Comparison of ENCODE assay signal across 8 cellular contexts in genomic region chr17:81821603-81822311, GRCh38. TPM values are rescaled to one million over a fixed set of nuclear protein-coding genes. Genes with fewer than 3 reads are reported as not detected.
A peak's percentile ranks its signal among the peaks of the same experiment; 100 is the strongest.
DNase-seq lines count a peak whose midpoint lies in the region; ATAC-seq and TF ChIP-seq lines count a peak whose summit lies in the region.

No MANE protein-coding gene starts in this region.

- peak; percentile 24 to 32 for DNase-seq in NOMO-1 (lab: John Stamatoyannopoulos, UW; ENCODE audit: unreplicated experiment in 2 of 2)
- no peak for DNase-seq in NOMO-1 treated with dmso at 0.1 percent for 144 hours (lab: John Stamatoyannopoulos, UW; ENCODE audit: unreplicated experiment)
- DNase-seq in NCI-H2107 (lab: John Stamatoyannopoulos, UW) = peak; percentile 66
- peak; percentile 44 for DNase-seq in activated CD4-positive, alpha-beta memory T cell treated with anti-CD3 and anti-CD28 coated beads for 36 hours
- DNase-seq in cardiac septum (ENCODE audit: low spot score) = peak; percentile 87
- DNase-seq in retinal pigment epithelial cell (ENCODE audit: low read depth) = no peak
- no peak for DNase-seq in activated gamma-delta T cell treated with Interleukin-2 at 50 U/mL for 16 hours

- H3K4me1 Mint-ChIP-seq in activated CD4-positive, alpha-beta memory T cell treated with anti-CD3 and anti-CD28 coated beads for 36 hours (ENCODE audit: low read depth) = peaks cover 4% of the 10 kb centered on the region

- peaks cover 5% of the 10 kb centered on the region for H3K36me3 Mint-ChIP-seq in activated CD4-positive, alpha-beta memory T cell treated with anti-CD3 and anti-CD28 coated beads for 36 hours

- no peak overlapping the region for H3K4me3 ChIP-seq in retinal pigment epithelial cell (ENCODE audit: low read length)

- intact Hi-C loops in activated CD4-positive, alpha-beta memory T cell treated with anti-CD3 and anti-CD28 coated beads for 36 hours (cut with micrococcal nuclease) = no loop called here
- intact Hi-C loops in cardiac septum (cut with DNase I) = no loop called here

- no peak overlapping the region for H3K27ac Mint-ChIP-seq in activated CD4-positive, alpha-beta memory T cell treated with anti-CD3 and anti-CD28 coated beads for 36 hours

- POLR2A ChIA-PET in activated CD4-positive, alpha-beta memory T cell treated with anti-CD3 and anti-CD28 coated beads for 36 hours (lab: Charles Lee) = no interaction called here

- CTCF ChIA-PET in activated CD4-positive, alpha-beta memory T cell treated with anti-CD3 and anti-CD28 coated beads for 36 hours (lab: Charles Lee) = no interaction called here

- no peaks in the 10 kb centered on the region for H3K9me3 Mint-ChIP-seq in activated CD4-positive, alpha-beta memory T cell treated with anti-CD3 and anti-CD28 coated beads for 36 hours

- H3K4me3 Mint-ChIP-seq in activated CD4-positive, alpha-beta memory T cell treated with anti-CD3 and anti-CD28 coated beads for 36 hours = no peak overlapping the region

- no peaks in the 10 kb centered on the region for H3K27me3 Mint-ChIP-seq in activated CD4-positive, alpha-beta memory T cell treated with anti-CD3 and anti-CD28 coated beads for 36 hours

- peak; percentile 69 for TF ChIP-seq CTCF in retinal pigment epithelial cell (conservative IDR thresholded peaks at IDR 0.05; ENCODE audit: low read depth, low read length)

- ATAC-seq in HG03565 (IDR thresholded peaks at IDR 0.05; ENCODE audit: unreplicated experiment) = no peak

RNA-seq across cellular contexts. Expression of gene MCRIP1, which starts 11.3 kb away (rescaled TPM):
- total RNA-seq in activated CD4-positive, alpha-beta memory T cell treated with anti-CD3 and anti-CD28 coated beads for 36 hours = 10 to 100 TPM; 67.4 to 68.3 TPM
- total RNA-seq in cardiac septum = 102 TPM

RNA-seq across cellular contexts. Expression of gene PPP1R27, which starts 13.1 kb away (rescaled TPM):
- not detected for total RNA-seq in activated CD4-positive, alpha-beta memory T cell treated with anti-CD3 and anti-CD28 coated beads for 36 hours
- total RNA-seq in cardiac septum = 0.32 TPM

RNA-seq across cellular contexts. Expression of gene GCGR, which starts 17.8 kb away (rescaled TPM):
- total RNA-seq in activated CD4-positive, alpha-beta memory T cell treated with anti-CD3 and anti-CD28 coated beads for 36 hours = not detected
- total RNA-seq in cardiac septum = not detected

RNA-seq across cellular contexts. Expression of gene P4HB, which starts 38.6 kb away (rescaled TPM):
- total RNA-seq in activated CD4-positive, alpha-beta memory T cell treated with anti-CD3 and anti-CD28 coated beads for 36 hours = 100 to 1,000 TPM; 358 to 367 TPM
- 371 TPM for total RNA-seq in cardiac septum

RNA-seq across cellular contexts. Expression of gene ARHGDIA, which starts 49.4 kb away (rescaled TPM):
- total RNA-seq in activated CD4-positive, alpha-beta memory T cell treated with anti-CD3 and anti-CD28 coated beads for 36 hours = 100 to 1,000 TPM; 526 to 531 TPM
- 158 TPM for total RNA-seq in cardiac septum

Comparison
In these comparisons a context has a peak if more than half of its experiments do, and no peak if none do; other contexts are left out.
1. DNase-seq: peak in NOMO-1 (2 of 2), NCI-H2107 (single experiment), activated CD4-positive, alpha-beta memory T cell treated with anti-CD3 and anti-CD28 coated beads for 36 hours (single experiment) and cardiac septum (single experiment); none in NOMO-1 treated with dmso at 0.1 percent for 144 hours (single experiment), retinal pigment epithelial cell (single experiment) and activated gamma-delta T cell treated with Interleukin-2 at 50 U/mL for 16 hours (single experiment).